Comparison of ENCODE assay signal across 25 cellular contexts in the genomic region with DNA sequence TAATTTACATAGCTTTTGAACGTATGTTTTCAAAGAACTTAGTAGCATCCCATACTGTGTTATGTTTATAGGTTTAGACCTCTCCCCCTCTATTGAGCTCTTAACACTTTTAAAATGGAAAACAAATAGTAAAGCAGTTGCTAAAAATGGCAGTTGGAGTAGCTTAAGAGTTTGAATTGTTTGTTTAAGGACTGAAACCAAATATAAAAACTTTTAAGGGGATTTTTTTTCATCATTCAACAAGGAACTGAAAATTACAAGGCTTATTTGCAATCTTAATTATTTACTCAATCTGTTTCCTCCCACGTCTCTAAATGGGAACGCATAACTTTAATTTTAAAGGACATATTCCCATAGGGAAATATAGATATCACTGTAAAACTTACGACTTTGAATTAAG. TPM values are rescaled to one million over a fixed set of nuclear protein-coding genes. Genes with fewer than 3 reads are reported as not detected.
DNase-seq lines count a peak whose midpoint lies in the region; ATAC-seq and TF ChIP-seq lines count a peak whose summit lies in the region.
"Had no signal": no experiment of that assay in that cellular context is flagged by ENCODE, and none has a peak within 500 bp of the region (broad histone marks: within the 10 kb centered on the region; RNA-seq: fewer than 3 reads in every experiment).

No MANE protein-coding gene starts in this region.

- peak overlapping the region; percentile 95 for H3K9ac ChIP-seq in KMS-11

- peak overlapping the region; percentile 84 for H3K4me2 ChIP-seq in KMS-11

- H2AFZ ChIP-seq in KMS-11 (ENCODE audit: low read depth) = no peak overlapping the region

- peaks cover 4% of the 10 kb centered on the region for H3K36me3 Mint-ChIP-seq in stimulated activated naive CD8-positive, alpha-beta T cell treated with anti-CD3 and anti-CD28 coated beads, Interleukin-15, Interleukin-2, amounts not matched to agents 100 ng/mL and 50 ng/mL, for 24 hours (ENCODE audit: low read depth)
- H3K36me3 Mint-ChIP-seq in T-helper 17 cell (ENCODE audit: low read depth) (peaks cover 2% of the 10 kb centered on the region), type B pancreatic cell (peaks cover 8% of the 10 kb centered on the region)

- TF ChIP-seq CTCF in KMS-11 (conservative IDR thresholded peaks at IDR 0.05; ENCODE audit: low read depth, low read length) (no peak), type B pancreatic cell (conservative IDR thresholded peaks at IDR 0.05) (no peak)

- peaks cover 42% of the 10 kb centered on the region for H3K79me2 ChIP-seq in KMS-11 (ENCODE audit: insufficient read depth, low read depth)

- peaks cover 79% of the 10 kb centered on the region for H3K27me3 Mint-ChIP-seq in stimulated activated naive CD8-positive, alpha-beta T cell treated with anti-CD3 and anti-CD28 coated beads, Interleukin-15, Interleukin-2, amounts not matched to agents 100 ng/mL and 50 ng/mL, for 24 hours
- H3K27me3 Mint-ChIP-seq in T-helper 17 cell = peaks cover 61% of the 10 kb centered on the region
- peaks cover 88% of the 10 kb centered on the region for H3K27me3 Mint-ChIP-seq in type B pancreatic cell

- no peak for ATAC-seq in stimulated activated naive CD8-positive, alpha-beta T cell treated with anti-CD3 and anti-CD28 coated beads, Interleukin-15, Interleukin-2, amounts not matched to agents 100 U/mL and 50 U/mL, for 24 hours
- ATAC-seq in T-helper 17 cell = no peak
- ATAC-seq in GM19452 (IDR thresholded peaks at IDR 0.05; ENCODE audit: unreplicated experiment) = no peak

- no peak overlapping the region for H3K4me3 ChIP-seq in KMS-11 (IDR thresholded peaks at IDR 0.05; ENCODE audit: insufficient read depth, low read depth, low read length)
- H3K4me3 ChIP-seq: SK-N-MC had no signal

- peaks cover 5% of the 10 kb centered on the region for H3K9me3 Mint-ChIP-seq in stimulated activated naive CD8-positive, alpha-beta T cell treated with anti-CD3 and anti-CD28 coated beads, Interleukin-15, Interleukin-2, amounts not matched to agents 100 ng/mL and 50 ng/mL, for 24 hours
- peaks cover 5% of the 10 kb centered on the region for H3K9me3 Mint-ChIP-seq in type B pancreatic cell

- peaks cover 41% of the 10 kb centered on the region for H3K4me1 Mint-ChIP-seq in stimulated activated naive CD8-positive, alpha-beta T cell treated with anti-CD3 and anti-CD28 coated beads, Interleukin-15, Interleukin-2, amounts not matched to agents 100 ng/mL and 50 ng/mL, for 24 hours (ENCODE audit: low read depth)
- H3K4me1 Mint-ChIP-seq in T-helper 17 cell = peaks cover 9% of the 10 kb centered on the region
- H3K4me1 Mint-ChIP-seq in type B pancreatic cell (ENCODE audit: unreplicated experiment) = peaks cover 5% of the 10 kb centered on the region

- H3K27ac ChIP-seq in KMS-11 (peak overlapping the region; percentile 92), substantia nigra (ENCODE audit: low read depth, low read length, poor library complexity, severe bottlenecking) (no peak overlapping the region)
- H3K27ac ChIP-seq: HL-60, SK-N-MC had no signal

- H3K4me3 Mint-ChIP-seq in stimulated activated naive CD8-positive, alpha-beta T cell treated with anti-CD3 and anti-CD28 coated beads, Interleukin-15, Interleukin-2, amounts not matched to agents 100 ng/mL and 50 ng/mL, for 24 hours = no peak overlapping the region
- H3K4me3 Mint-ChIP-seq in T-helper 17 cell (no peak overlapping the region), type B pancreatic cell (no peak overlapping the region)

- no peaks in the 10 kb centered on the region for H3K36me3 ChIP-seq in KMS-11 (ENCODE audit: insufficient read depth)

- no peaks in the 10 kb centered on the region for H4K20me1 ChIP-seq in KMS-11 (ENCODE audit: insufficient read depth)

- peak overlapping the region; percentile 72 for H3K27ac Mint-ChIP-seq in stimulated activated naive CD8-positive, alpha-beta T cell treated with anti-CD3 and anti-CD28 coated beads, Interleukin-15, Interleukin-2, amounts not matched to agents 100 ng/mL and 50 ng/mL, for 24 hours
- H3K27ac Mint-ChIP-seq in T-helper 17 cell (peak overlapping the region; percentile 48), type B pancreatic cell (peak overlapping the region; percentile 4)

- peaks cover 30% of the 10 kb centered on the region for H3K4me1 ChIP-seq in KMS-11 (ENCODE audit: low read depth, poor library complexity, severe bottlenecking)

- DNase-seq in stimulated activated naive CD8-positive, alpha-beta T cell treated with anti-CD3 and anti-CD28 coated beads, Interleukin-15, Interleukin-2, amounts not matched to agents 100 U/mL and 50 U/mL, for 24 hours = no peak
- DNase-seq in T-helper 17 cell = no peak
- DNase-seq in type B pancreatic cell (ENCODE audit: extremely low spot score, unreplicated experiment) = no peak
- no peak for DNase-seq in substantia nigra (lab: John Stamatoyannopoulos, UW)
- DNase-seq in NCI-H1105 (lab: John Stamatoyannopoulos, UW) = no peak
- DNase-seq: 8988T; Calu3; CD4-positive, alpha-beta memory T cell; EL; IMR-90; Kasumi-1; NCI-H1417; NCI-H187; NCI-H2107; NCI-H510A treated with DMSO at 0.1 percent for 48 hours; NCI-H774; SHP77 had no signal

- H3K9me3 ChIP-seq in T-helper 17 cell (ENCODE audit: control insufficient read depth, low read length, poor library complexity, severe bottlenecking) = peaks cover 8% of the 10 kb centered on the region

- H3K27me3 ChIP-seq in KMS-11 (ENCODE audit: insufficient read depth, low read depth) = no peaks in the 10 kb centered on the region

RNA-seq across cellular contexts. Expression of a gene that starts 1.5 kb away (rescaled TPM):
- not detected for total RNA-seq in T-helper 17 cell
- total RNA-seq in type B pancreatic cell (ENCODE audit: low replicate concordance) = 1.9 and 6.6 TPM in 2 replicates
- total RNA-seq: Calu3; CD4-positive, alpha-beta memory T cell; H1; HT1080; IMR-90; RPMI7951 had no signal

RNA-seq across cellular contexts. Expression of a gene that starts 22.9 kb away (rescaled TPM):
- 10 to 100 TPM; 53.5 to 72.4 TPM for total RNA-seq in T-helper 17 cell
- 28.9 and 36.6 TPM in 2 replicates for total RNA-seq in type B pancreatic cell (ENCODE audit: low replicate concordance)

RNA-seq across cellular contexts. Expression of a gene that starts 27.6 kb away (rescaled TPM):
- total RNA-seq in T-helper 17 cell (10 to 100 TPM; 35.0 to 37.3 TPM), type B pancreatic cell (ENCODE audit: low replicate concordance) (42.5 and 51.3 TPM in 2 replicates)

Comparison
In these comparisons a context has a peak if more than half of its experiments do, and no peak if none do; other contexts are left out.
1. H3K27ac Mint-ChIP-seq: peak in every context shown above with its lines; median percentile 72 in stimulated activated naive CD8-positive, alpha-beta T cell treated with anti-CD3 and anti-CD28 coated beads, Interleukin-15, Interleukin-2, amounts not matched to agents 100 ng/mL and 50 ng/mL, for 24 hours; 48 in T-helper 17 cell; 4 in type B pancreatic cell.